1 cellular context compared by ENCODE assay signal in genomic region chr16:15016951-15017580, GRCh38.
TF ChIP-seq lines count a peak whose summit lies in the region.

No MANE protein-coding gene starts in this region.

TF ChIP-seq in IMR-90, 13 proteins besides CTCF, POLR2A, EP300 and RAD21:
- TF ChIP-seq BHLHE40 (IDR thresholded peaks at IDR 0.05; ENCODE audit: low read depth, low read length) (peak; percentile 53), RCOR1 (IDR thresholded peaks at IDR 0.05; ENCODE audit: insufficient replicate concordance, low read length) (peak; percentile 38)
